ENCODE assay signal across 1 cellular context in the genomic region with DNA sequence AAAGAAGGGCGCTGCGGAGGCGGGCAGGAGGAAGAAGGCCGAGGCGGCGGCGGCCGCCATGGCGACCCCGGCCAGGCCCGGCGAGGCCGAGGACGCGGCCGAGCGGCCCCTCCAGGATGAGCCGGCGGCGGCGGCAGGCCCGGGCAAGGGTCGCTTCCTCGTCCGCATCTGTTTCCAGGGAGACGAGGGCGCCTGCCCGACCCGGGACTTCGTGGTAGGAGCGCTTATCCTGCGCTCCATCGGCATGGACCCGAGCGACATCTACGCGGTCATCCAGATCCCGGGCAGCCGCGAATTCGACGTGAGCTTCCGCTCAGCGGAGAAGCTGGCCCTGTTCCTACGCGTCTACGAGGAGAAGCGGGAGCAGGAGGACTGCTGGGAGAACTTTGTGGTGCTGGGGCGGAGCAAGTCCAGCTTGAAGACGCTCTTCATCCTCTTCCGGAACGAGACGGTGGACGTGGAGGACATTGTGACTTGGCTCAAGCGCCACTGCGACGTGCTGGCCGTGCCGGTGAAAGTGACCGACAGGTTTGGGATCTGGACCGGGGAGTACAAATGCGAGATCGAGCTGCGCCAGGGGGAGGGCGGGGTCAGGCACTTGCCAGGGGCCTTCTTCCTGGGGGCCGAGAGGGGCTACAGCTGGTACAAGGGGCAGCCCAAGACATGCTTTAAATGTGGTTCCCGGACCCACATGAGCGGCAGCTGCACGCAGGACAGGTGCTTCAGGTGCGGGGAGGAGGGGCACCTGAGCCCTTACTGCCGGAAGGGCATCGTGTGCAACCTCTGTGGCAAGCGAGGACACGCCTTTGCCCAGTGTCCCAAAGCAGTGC.
TF ChIP-seq lines count a peak whose summit lies in the region.

No MANE protein-coding gene starts in this region.

TF ChIP-seq in K562, 482 proteins besides CTCF, POLR2A, EP300 and RAD21 (continued from another document):
- TF ChIP-seq NR2C1 (IDR thresholded peaks at IDR 0.05), result no peak
- TF ChIP-seq NR2C1 (tag; IDR thresholded peaks at IDR 0.05), result no peak
- TF ChIP-seq, protein P1, sequence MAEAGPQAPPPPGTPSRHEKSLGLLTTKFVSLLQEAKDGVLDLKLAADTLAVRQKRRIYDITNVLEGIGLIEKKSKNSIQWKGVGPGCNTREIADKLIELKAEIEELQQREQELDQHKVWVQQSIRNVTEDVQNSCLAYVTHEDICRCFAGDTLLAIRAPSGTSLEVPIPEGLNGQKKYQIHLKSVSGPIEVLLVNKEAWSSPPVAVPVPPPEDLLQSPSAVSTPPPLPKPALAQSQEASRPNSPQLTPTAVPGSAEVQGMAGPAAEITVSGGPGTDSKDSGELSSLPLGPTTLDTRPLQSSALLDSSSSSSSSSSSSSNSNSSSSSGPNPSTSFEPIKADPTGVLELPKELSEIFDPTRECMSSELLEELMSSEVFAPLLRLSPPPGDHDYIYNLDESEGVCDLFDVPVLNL (CRISPR knock-in tag; IDR thresholded peaks at IDR 0.05; ENCODE audit: low read depth), result no peak
- no peak for TF ChIP-seq CHD2 (IDR thresholded peaks at IDR 0.05; ENCODE audit: low read depth, low read length)
- TF ChIP-seq KLF16 (IDR thresholded peaks at IDR 0.05), result no peak
- TF ChIP-seq, protein P2, sequence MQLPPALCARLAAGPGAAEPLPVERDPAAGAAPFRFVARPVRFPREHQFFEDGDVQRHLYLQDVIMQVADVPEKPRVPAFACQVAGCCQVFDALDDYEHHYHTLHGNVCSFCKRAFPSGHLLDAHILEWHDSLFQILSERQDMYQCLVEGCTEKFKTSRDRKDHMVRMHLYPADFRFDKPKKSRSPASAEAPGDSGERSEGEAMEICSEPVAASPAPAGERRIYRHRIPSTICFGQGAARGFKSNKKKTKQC (CRISPR knock-in tag; IDR thresholded peaks at IDR 0.05), result peak; percentile 40; the same call in 1 of the 2 replicates
- TF ChIP-seq CREM (IDR thresholded peaks at IDR 0.05; ENCODE audit: low read depth), result peak; percentile 25
- TF ChIP-seq SRSF9 (IDR thresholded peaks at IDR 0.05; ENCODE audit: borderline replicate concordance, low read depth, low read length), result no peak
- no peak for TF ChIP-seq CREBBP (IDR thresholded peaks at IDR 0.05; ENCODE audit: low read depth, low read length)
- TF ChIP-seq ETS1 (conservative IDR thresholded peaks at IDR 0.05; ENCODE audit: control insufficient read depth, low read depth, low read length), result no peak
- TF ChIP-seq CC2D1A (IDR thresholded peaks at IDR 0.05), result peak; percentile 45; the same call in 1 of the 2 replicates
- TF ChIP-seq, protein P3, sequence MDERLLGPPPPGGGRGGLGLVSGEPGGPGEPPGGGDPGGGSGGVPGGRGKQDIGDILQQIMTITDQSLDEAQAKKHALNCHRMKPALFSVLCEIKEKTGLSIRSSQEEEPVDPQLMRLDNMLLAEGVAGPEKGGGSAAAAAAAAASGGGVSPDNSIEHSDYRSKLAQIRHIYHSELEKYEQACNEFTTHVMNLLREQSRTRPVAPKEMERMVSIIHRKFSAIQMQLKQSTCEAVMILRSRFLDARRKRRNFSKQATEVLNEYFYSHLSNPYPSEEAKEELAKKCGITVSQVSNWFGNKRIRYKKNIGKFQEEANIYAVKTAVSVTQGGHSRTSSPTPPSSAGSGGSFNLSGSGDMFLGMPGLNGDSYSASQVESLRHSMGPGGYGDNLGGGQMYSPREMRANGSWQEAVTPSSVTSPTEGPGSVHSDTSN (CRISPR knock-in tag; IDR thresholded peaks at IDR 0.05; ENCODE audit: low read depth), result no peak
- TF ChIP-seq, protein P3 (tag; conservative IDR thresholded peaks at IDR 0.05; ENCODE audit: low read depth), result no peak
- no peak for TF ChIP-seq PPARD (CRISPR knock-in tag; IDR thresholded peaks at IDR 0.05)
- peak; percentile 28 for TF ChIP-seq FIP1L1 (IDR thresholded peaks at IDR 0.05; ENCODE audit: low read depth, low read length, poor library complexity, severe bottlenecking)
- 0 out of 4 replicates have a peak, but pooled peaks of 1 of the 2 experiments have one; percentile 26 for TF ChIP-seq FOXA3 (CRISPR knock-in tag; conservative IDR thresholded peaks at IDR 0.05 in 1 of 2, IDR thresholded peaks at IDR 0.05 in 1 of 2)
- no peak for TF ChIP-seq ARID1B (IDR thresholded peaks at IDR 0.05)
- TF ChIP-seq E2F1 (CRISPR knock-in tag; IDR thresholded peaks at IDR 0.05), result 0 out of 2 replicates have a peak, but pooled peaks have one; percentile 27
- no peak for TF ChIP-seq COPS2 (conservative IDR thresholded peaks at IDR 0.05)
- TF ChIP-seq PYGO2 (tag; IDR thresholded peaks at IDR 0.05), result no peak
- no peak for TF ChIP-seq NCOA4 (IDR thresholded peaks at IDR 0.05; ENCODE audit: partially characterized antibody)
- 0 out of 2 replicates have a peak, but pooled peaks have one; percentile 3 for TF ChIP-seq ZNF12 (CRISPR knock-in tag; IDR thresholded peaks at IDR 0.05)
- TF ChIP-seq YY1 (IDR thresholded peaks at IDR 0.05; ENCODE audit: borderline replicate concordance in 1 of 3, control insufficient read depth in 1 of 3, extremely low read depth in 1 of 3, insufficient read depth in 3 of 3, insufficient read length in 1 of 3, insufficient replicate concordance in 2 of 3, low read depth in 1 of 3, low read length in 2 of 3), result peak in 1 of 3 experiments; percentile 8
- no peak for TF ChIP-seq ELF1 (tag; IDR thresholded peaks at IDR 0.05)
- no peak for TF ChIP-seq SLC30A9 (CRISPR knock-in tag; IDR thresholded peaks at IDR 0.05)
- TF ChIP-seq, protein P4, sequence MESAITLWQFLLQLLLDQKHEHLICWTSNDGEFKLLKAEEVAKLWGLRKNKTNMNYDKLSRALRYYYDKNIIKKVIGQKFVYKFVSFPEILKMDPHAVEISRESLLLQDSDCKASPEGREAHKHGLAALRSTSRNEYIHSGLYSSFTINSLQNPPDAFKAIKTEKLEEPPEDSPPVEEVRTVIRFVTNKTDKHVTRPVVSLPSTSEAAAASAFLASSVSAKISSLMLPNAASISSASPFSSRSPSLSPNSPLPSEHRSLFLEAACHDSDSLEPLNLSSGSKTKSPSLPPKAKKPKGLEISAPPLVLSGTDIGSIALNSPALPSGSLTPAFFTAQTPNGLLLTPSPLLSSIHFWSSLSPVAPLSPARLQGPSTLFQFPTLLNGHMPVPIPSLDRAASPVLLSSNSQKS (CRISPR knock-in tag; IDR thresholded peaks at IDR 0.05), result no peak
